Comparison of ENCODE assay signal across 20 cellular contexts in genomic region chr18:59324623-59324971, GRCh38. TPM values are rescaled to one million over a fixed set of nuclear protein-coding genes. Genes with fewer than 3 reads are reported as not detected.
"Had no signal": no experiment of that assay in that cellular context is flagged by ENCODE, and none has a peak within 500 bp of the region (broad histone marks: within the 10 kb centered on the region; RNA-seq: fewer than 3 reads in every experiment).

No MANE protein-coding gene starts in this region.

- ATAC-seq: activated naive CD8-positive, alpha-beta T cell treated with anti-CD3 and anti-CD28 coated beads, Interleukin-2, amount 50 U/mL, for 24 hours; lower lobe of right lung; natural killer cell; stimulated activated memory B cell treated with anti-CD40 and anti-IgM and Interleukin-4, amounts not matched to agents 10 μg/mL and 1 μg/mL and 100 μg/mL, for 72 hours; T-helper 17 cell had no signal

- FAIRE-seq: endometrium, keratinocyte had no signal

- H3K4me1 Mint-ChIP-seq: activated naive CD8-positive, alpha-beta T cell treated with anti-CD3 and anti-CD28 coated beads, Interleukin-2, amount 50 U/mL, for 24 hours; natural killer cell; stimulated activated memory B cell treated with anti-CD40 and anti-IgM and Interleukin-4, amounts not matched to agents 10 μg/mL and 1 μg/mL and 100 μg/mL, for 72 hours; T-helper 17 cell had no signal

- H3K27ac Mint-ChIP-seq: activated naive CD4-positive, alpha-beta T cell treated with anti-CD3 and anti-CD28 coated beads for 36 hours; activated naive CD8-positive, alpha-beta T cell treated with anti-CD3 and anti-CD28 coated beads, Interleukin-2, amount 50 U/mL, for 24 hours; natural killer cell; stimulated activated memory B cell treated with anti-CD40 and anti-IgM and Interleukin-4, amounts not matched to agents 10 μg/mL and 1 μg/mL and 100 μg/mL, for 72 hours; T-helper 17 cell had no signal

- H3K36me3 ChIP-seq: neutrophil had no signal

- H3K9me3 Mint-ChIP-seq: activated naive CD4-positive, alpha-beta T cell treated with anti-CD3 and anti-CD28 coated beads for 36 hours; activated naive CD8-positive, alpha-beta T cell treated with anti-CD3 and anti-CD28 coated beads, Interleukin-2, amount 50 U/mL, for 24 hours; stimulated activated memory B cell treated with anti-CD40 and anti-IgM and Interleukin-4, amounts not matched to agents 10 μg/mL and 1 μg/mL and 100 μg/mL, for 72 hours had no signal

- H3K4me2 ChIP-seq: smooth muscle cell had no signal

- H3K27me3 Mint-ChIP-seq: stimulated activated memory B cell treated with anti-CD40 and anti-IgM and Interleukin-4, amounts not matched to agents 10 μg/mL and 1 μg/mL and 100 μg/mL, for 72 hours had no signal

- DNase-seq: activated CD4-positive, alpha-beta T cell treated with anti-CD3 and anti-CD28 coated beads, Interleukin-2, amount 50 U/mL, for 4 hours; activated CD4-positive, CD25-positive, alpha-beta regulatory T cell treated with anti-CD3 and anti-CD28 coated beads, Interleukin-2, amount 50 U/mL, for 72 hours; activated naive CD4-positive, alpha-beta T cell treated with anti-CD3 and anti-CD28 coated beads for 36 hours; activated naive CD8-positive, alpha-beta T cell treated with anti-CD3 and anti-CD28 coated beads, Interleukin-2, amount 50 U/mL, for 24 hours; cortex of kidney; erythroblast; foreskin melanocyte; lower lobe of right lung; natural killer cell; right lobe of liver; stimulated activated CD4-positive, alpha-beta T cell treated with anti-CD3 and anti-CD28 coated beads, Interleukin-4, amount 100 ng/mL, for 24 hours; T-helper 17 cell had no signal

- H2AFZ ChIP-seq: parathyroid adenoma had no signal

- H3K4me3 Mint-ChIP-seq: activated naive CD4-positive, alpha-beta T cell treated with anti-CD3 and anti-CD28 coated beads for 36 hours; activated naive CD8-positive, alpha-beta T cell treated with anti-CD3 and anti-CD28 coated beads, Interleukin-2, amount 50 U/mL, for 24 hours; natural killer cell; stimulated activated memory B cell treated with anti-CD40 and anti-IgM and Interleukin-4, amounts not matched to agents 10 μg/mL and 1 μg/mL and 100 μg/mL, for 72 hours; T-helper 17 cell had no signal

- H3K4me1 ChIP-seq: lower lobe of right lung, parathyroid adenoma, right lobe of liver had no signal

- H3K9ac ChIP-seq: parathyroid adenoma had no signal

- H3K4me3 ChIP-seq: lower lobe of right lung, right lobe of liver, smooth muscle cell had no signal

- H3K27me3 ChIP-seq: right lobe of liver had no signal

- H3K79me2 ChIP-seq: parathyroid adenoma had no signal

- H3K27ac ChIP-seq: lower lobe of right lung, neutrophil, parathyroid adenoma, right lobe of liver, VCaP had no signal

- H3K9me3 ChIP-seq: lower lobe of right lung, neutrophil, right lobe of liver had no signal

RNA-seq across cellular contexts. Expression of gene CPLX4, which starts 6.1 kb away (rescaled TPM):
- polyA plus RNA-seq: keratinocyte, smooth muscle cell, urinary bladder had no signal

RNA-seq across cellular contexts. Expression of gene RAX, which starts 51.3 kb away (rescaled TPM):
- polyA plus RNA-seq: keratinocyte, smooth muscle cell, urinary bladder had no signal
